Comparison of ENCODE assay signal across 14 cellular contexts in genomic region chr2:235514627-235515363, GRCh38. TPM values are rescaled to one million over a fixed set of nuclear protein-coding genes. Genes with fewer than 3 reads are reported as not detected.
DNase-seq lines count a peak whose midpoint lies in the region; ATAC-seq, FAIRE-seq and TF ChIP-seq lines count a peak whose summit lies in the region.
"Had no signal": no experiment of that assay in that cellular context is flagged by ENCODE, and none has a peak within 500 bp of the region (broad histone marks: within the 10 kb centered on the region; RNA-seq: fewer than 3 reads in every experiment).

No MANE protein-coding gene starts in this region.

- no peak overlapping the region for H2BK120ac ChIP-seq in H1 (replicated peaks; ENCODE audit: low read depth, low read length)
- H2BK120ac ChIP-seq in mesenchymal stem cell (ENCODE audit: low read depth, low read length) = no peak overlapping the region

- H3K9ac ChIP-seq in H1 (replicated peaks in 1 of 4; ENCODE audit: extremely low read depth in 1 of 4, low read depth in 3 of 4, low read length in 3 of 4) (no peak overlapping the region), mesenchymal stem cell (ENCODE audit: low read length) (no peak overlapping the region)

- CTCF ChIA-PET in H1 (lab: Charles Lee; ENCODE audit: partially characterized antibody) (interaction anchor here (0.6 to 10.1 kb wide), 16 partner anchors 12 to 441 kb away, joined by 3 to 83 read pairs (median 4); no protein-coding TSS in a partner anchor), T-cell (lab: Charles Lee) (interaction anchor here in 1 of 2 donors (0.6 kb wide), 1 partner anchor 14 kb away, joined by 3 read pairs; no protein-coding TSS in a partner anchor)

- H4K91ac ChIP-seq in H1 (replicated peaks; ENCODE audit: insufficient read length, low read length) = no peak overlapping the region
- no peak overlapping the region for H4K91ac ChIP-seq in mesenchymal stem cell (ENCODE audit: low read length)

- H3K14ac ChIP-seq in H1 (ENCODE audit: insufficient read length) (no peak overlapping the region), mesenchymal stem cell (ENCODE audit: low read length in 2 of 2) (peak overlapping the region in 1 of 2 experiments; percentile 93)

- TF ChIP-seq EP300 in H1 (IDR thresholded peaks at IDR 0.05; ENCODE audit: borderline replicate concordance in 1 of 2, low read depth in 2 of 2, low read length in 2 of 2) = no peak

- FAIRE-seq in H1 (lab: Jason Lieb, UNC) = no peak
- FAIRE-seq: D721Med, pancreas had no signal

- TF ChIP-seq RAD21 in H1 (IDR thresholded peaks at IDR 0.05 in 1 of 2, conservative IDR thresholded peaks at IDR 0.05 in 1 of 2; ENCODE audit: low read depth in 2 of 2, low read length in 2 of 2) = peak; percentile 36 to 54

- whole genome bisulfite sequencing in H1 (ENCODE audit: extremely low coverage in 1 of 2, insufficient coverage in 1 of 2, insufficient read length in 1 of 2, insufficient replicate concordance in 2 of 2, low coverage in 1 of 2, low lambda C conversion rate in 2 of 2, missing lambda C conversion rate in 1 of 2), 2 experiments = 84% methylated on average over 10 of the region's 10 CpGs; no CpG with 5 or more reads in 1 of the 2 experiments
- WGBS in mesenchymal stem cell = 95% methylated on average over 10 of the region's 10 CpGs

- H2AK5ac ChIP-seq in H1 (ENCODE audit: low read depth, low read length) = no peak overlapping the region
- H2AK5ac ChIP-seq in mesenchymal stem cell (ENCODE audit: low read length, severe bottlenecking) = peak overlapping the region; percentile 23

- no peak for TF ChIP-seq POLR2A in H1 (IDR thresholded peaks at IDR 0.05; ENCODE audit: control extremely low read depth in 1 of 2, low read depth in 2 of 2, low read length in 2 of 2)

- H3K27me3 Mint-ChIP-seq in T-cell (peaks cover 6 to 10% of the 10 kb centered on the region in 2 donors), natural killer cell (ENCODE audit: low read depth in 2 of 2) (peaks cover 2 to 9% of the 10 kb centered on the region in 2 donors)

- H3K9me3 ChIP-seq in H1 (ENCODE audit: insufficient read depth in 2 of 2, low read depth in 1 of 2, low read length in 1 of 2) = peaks cover 0 to 4% of the 10 kb centered on the region in 2 experiments; a peak in 1 of 4 replicates
- H3K9me3 ChIP-seq in mesenchymal stem cell (ENCODE audit: control insufficient read depth, low read length) = no peaks in the 10 kb centered on the region
- H3K9me3 ChIP-seq: pancreas had no signal

- H3K4me3 ChIP-seq in H1 (ENCODE audit: extremely low read depth in 1 of 4, insufficient read depth in 2 of 4, low read depth in 3 of 4, low read length in 4 of 4) (no peak overlapping the region), mesenchymal stem cell (ENCODE audit: insufficient read depth in 1 of 2, low read depth in 1 of 2, low read length in 2 of 2) (no peak overlapping the region)
- H3K4me3 ChIP-seq: pancreas had no signal

- POLR2A ChIA-PET in H1 (lab: Charles Lee; ENCODE audit: partially characterized antibody) = no interaction called here
- POLR2A ChIA-PET in T-cell (lab: Charles Lee) = no interaction called here

- no peak overlapping the region for H4K8ac ChIP-seq in H1 (ENCODE audit: extremely low read depth, insufficient read depth, low read length)
- no peak overlapping the region for H4K8ac ChIP-seq in mesenchymal stem cell (ENCODE audit: low read length)

- H3K4me2 ChIP-seq in H1 (ENCODE audit: insufficient read depth in 1 of 2, low read depth in 2 of 2, low read length in 2 of 2) = no peak overlapping the region
- H3K4me2 ChIP-seq in mesenchymal stem cell (ENCODE audit: low read length, poor library complexity, severe bottlenecking) = no peak overlapping the region

- H3K23ac ChIP-seq in H1 (ENCODE audit: insufficient read length) (no peak overlapping the region), mesenchymal stem cell (ENCODE audit: low read length in 2 of 2) (no peak overlapping the region)

- H3K4me1 ChIP-seq in H1 (replicated peaks in 1 of 4; ENCODE audit: control insufficient read depth in 3 of 4, insufficient read depth in 4 of 4, low read length in 3 of 4) (peaks cover 1 to 15% (median 7%) of the 10 kb centered on the region in 4 experiments), mesenchymal stem cell (ENCODE audit: control insufficient read depth, insufficient read depth, low read depth, low read length) (peaks cover 31% of the 10 kb centered on the region)

- H3K4me1 Mint-ChIP-seq in T-cell (no peaks in the 10 kb centered on the region), natural killer cell (no peaks in the 10 kb centered on the region)

- H3K79me1 ChIP-seq in H1 (ENCODE audit: low read depth, low read length) (peaks cover 22% of the 10 kb centered on the region), mesenchymal stem cell (replicated peaks; ENCODE audit: low read length, poor library complexity, severe bottlenecking) (peaks cover 44% of the 10 kb centered on the region)

- no peak overlapping the region for H2AFZ ChIP-seq in H1 (ENCODE audit: low read length)
- H2AFZ ChIP-seq in mesenchymal stem cell (ENCODE audit: low read depth, low read length) = no peak overlapping the region

- H3K36me3 Mint-ChIP-seq in T-cell = no peaks in the 10 kb centered on the region
- no peaks in the 10 kb centered on the region for H3K36me3 Mint-ChIP-seq in natural killer cell

- DNase-seq in HuH-7 (ENCODE audit: low spot score) (peak; percentile 67), H1 (ENCODE audit: low read depth in 1 of 2, low spot score in 2 of 2) (no peak), mesenchymal stem cell (peak; percentile 37), activated gamma-delta T cell (lab: John Stamatoyannopoulos, UW) (no peak), T-cell (no peak), natural killer cell (no peak)
- DNase-seq: activated T-cell treated with anti-CD3 and anti-CD28 coated beads, Interleukin-2, amount 50 U/mL, for 4 hours; amygdala; effector CD8-positive, alpha-beta T cell; left ventricle myocardium superior had no signal

- peaks cover 5% of the 10 kb centered on the region; the same call in 1 of the 2 replicates for H3K23me2 ChIP-seq in H1 (ENCODE audit: low read depth, low read length)

- no peak for ATAC-seq in HG03457 (IDR thresholded peaks at IDR 0.05; ENCODE audit: unreplicated experiment)
- no peak for ATAC-seq in T-cell (replicated peaks in 1 of 4)
- no peak for ATAC-seq in natural killer cell
- ATAC-seq: activated T-cell treated with anti-CD3 and anti-CD28 coated beads, Interleukin-2, amount 50 U/mL, for 4 hours; left ventricle myocardium superior had no signal

- H3K27ac ChIP-seq in 22Rv1 = no peak overlapping the region
- H3K27ac ChIP-seq in H1 (ENCODE audit: low read depth, low read length) = no peak overlapping the region
- H3K27ac ChIP-seq in mesenchymal stem cell (ENCODE audit: low read length, poor library complexity, severe bottlenecking) = no peak overlapping the region
- H3K27ac ChIP-seq: pancreas had no signal

- H3K36me3 ChIP-seq in H1 (ENCODE audit: control insufficient read depth in 2 of 4, insufficient read depth in 4 of 4, low read length in 3 of 4) (0 out of 8 replicates have a peak, but pooled peaks cover 0 to 3% (median 0%) of the 10 kb centered on the region in 4 experiments), mesenchymal stem cell (ENCODE audit: control insufficient read depth in 1 of 2, insufficient read depth in 2 of 2, low read depth in 1 of 2, low read length in 2 of 2) (peaks cover 0 to 5% of the 10 kb centered on the region in 2 experiments)
- H3K36me3 ChIP-seq: pancreas had no signal

- intact Hi-C loops in natural killer cell (cut with micrococcal nuclease) = no loop called here

- H4K5ac ChIP-seq in H1 (ENCODE audit: insufficient read length, low read depth, low read length) = no peak overlapping the region

- peaks cover 14 to 95% of the 10 kb centered on the region in 2 experiments for H3K79me2 ChIP-seq in H1 (ENCODE audit: control insufficient read depth in 1 of 2, insufficient read depth in 2 of 2, low read length in 2 of 2)

- H3K56ac ChIP-seq in H1 (replicated peaks; ENCODE audit: insufficient read length, low read depth, low read length) = no peak overlapping the region

- H2BK15ac ChIP-seq in H1 (ENCODE audit: low read length) (no peak overlapping the region), mesenchymal stem cell (ENCODE audit: low read depth, poor library complexity, severe bottlenecking) (no peak overlapping the region)

- H3K4ac ChIP-seq in H1 (replicated peaks; ENCODE audit: insufficient read length, low read depth, low read length) (no peak overlapping the region), mesenchymal stem cell (ENCODE audit: low read depth in 1 of 2, low read length in 2 of 2) (no peak overlapping the region)

- H2BK5ac ChIP-seq in H1 (ENCODE audit: low read depth, low read length) (no peak overlapping the region), mesenchymal stem cell (ENCODE audit: low read depth, low read length, poor library complexity, severe bottlenecking) (no peak overlapping the region)

- H3K4me3 Mint-ChIP-seq in T-cell = no peak overlapping the region
- H3K4me3 Mint-ChIP-seq in natural killer cell = no peak overlapping the region
- H3K4me3 Mint-ChIP-seq: activated T-cell treated with anti-CD3 and anti-CD28 coated beads, Interleukin-2, amount 50 U/mL, for 4 hours had no signal

- H2BK20ac ChIP-seq in H1 (ENCODE audit: low read length) = no peak overlapping the region

- no peak overlapping the region for H3K18ac ChIP-seq in H1 (ENCODE audit: extremely low read depth, low read length)
- H3K18ac ChIP-seq in mesenchymal stem cell (ENCODE audit: low read depth in 1 of 2, low read length in 2 of 2) = no peak overlapping the region

- TF ChIP-seq CTCF in 22Rv1 (IDR thresholded peaks at IDR 0.05) = peak; percentile 22; the same call in 1 of the 2 replicates
- TF ChIP-seq CTCF in H1 (IDR thresholded peaks at IDR 0.05; ENCODE audit: control extremely low read depth in 1 of 3, insufficient read depth in 1 of 3, low read depth in 1 of 3, low read length in 3 of 3) = peak; percentile 27 to 64 (median 59)
- no peak for TF ChIP-seq CTCF in natural killer cell (IDR thresholded peaks at IDR 0.05)

- no peak overlapping the region for H2BK12ac ChIP-seq in H1 (ENCODE audit: low read depth, low read length)
- no peak overlapping the region for H2BK12ac ChIP-seq in mesenchymal stem cell (ENCODE audit: low read length in 2 of 2)

- peaks cover 7 to 27% of the 10 kb centered on the region in 2 experiments for H4K20me1 ChIP-seq in H1 (replicated peaks in 1 of 2; ENCODE audit: control insufficient read depth in 1 of 2, insufficient read depth in 2 of 2, low read length in 2 of 2)

- H3K27me3 ChIP-seq in H1 (replicated peaks in 1 of 4; ENCODE audit: control insufficient read depth in 3 of 4, extremely low read depth in 1 of 4, insufficient read depth in 3 of 4, low read length in 3 of 4) = no peaks in the 10 kb centered on the region; a peak in 1 of 7 replicates
- no peaks in the 10 kb centered on the region for H3K27me3 ChIP-seq in mesenchymal stem cell (ENCODE audit: control insufficient read depth in 1 of 2, insufficient read depth in 1 of 2, low read length in 2 of 2)
- H3K27me3 ChIP-seq: pancreas had no signal

- H3K27ac Mint-ChIP-seq in T-cell = no peak overlapping the region
- no peak overlapping the region for H3K27ac Mint-ChIP-seq in natural killer cell

- H3K9me3 Mint-ChIP-seq in T-cell (peaks cover 0 to 5% (median 0%) of the 10 kb centered on the region in 3 donors), natural killer cell (no peaks in the 10 kb centered on the region)
- H3K9me3 Mint-ChIP-seq: activated T-cell treated with anti-CD3 and anti-CD28 coated beads, Interleukin-2, amount 50 U/mL, for 4 hours had no signal

RNA-seq across cellular contexts. Expression of gene AGAP1, which starts 21.0 kb away (rescaled TPM):
- total RNA-seq in H1 (2021; fragmentation: NEBNext Ultra II Directional; extraction: Animal tissue kit (Norgen Biotek cat#: 25700)) = 39.4 and 40.5 TPM in 2 replicates
- polyA plus RNA-seq in H1 (2011; rRNA removed) = 18.1 and 19.4 TPM in 2 replicates
- 16.7 TPM for polyA plus RNA-seq in H1 (2011; cell fraction: cytosol; rRNA removed)
- 35.0 TPM for polyA plus RNA-seq in H1 (2011; cell fraction: nucleus; rRNA removed)
- polyA plus RNA-seq in H1 (2012, experiment 1 of 2) = 14.0 to 20.9 TPM (median 18.1 TPM) in 4 replicates
- polyA plus RNA-seq in H1 (2012, experiment 2 of 2) = 7.8 TPM
- polyA plus RNA-seq in H1 (2013, experiment 1 of 2) = 15.0 TPM
- 14.7 TPM for polyA plus RNA-seq in H1 (2013, experiment 2 of 2)
- 84.6 and 95.9 TPM in 2 replicates for polyA minus RNA-seq in H1 (2011; rRNA and poly(A)+ RNA removed)
- polyA minus RNA-seq in H1 (2011; cell fraction: cytosol; rRNA and poly(A)+ RNA removed) = 24.8 TPM
- 90.8 TPM for polyA minus RNA-seq in H1 (2011; cell fraction: nucleus; rRNA and poly(A)+ RNA removed)
- polyA plus RNA-seq in mesenchymal stem cell (2013, experiment 1 of 2) = 19.4 TPM
- polyA plus RNA-seq in mesenchymal stem cell (2013, experiment 2 of 2) = 19.3 TPM
- total RNA-seq in T-cell (10 to 100 TPM in 1 of 5 donors, 1 to 10 TPM in 4; 3.9 to 15.6 (median 5.2) TPM), natural killer cell (10 to 100 TPM; 42.0 to 56.4 (median 45.7) TPM)

Comparison
In these comparisons a context has a peak if more than half of its experiments do, and no peak if none do; other contexts are left out.
1. DNase-seq: peak in HuH-7 (single experiment) and mesenchymal stem cell (single experiment); none in H1 (0 of 2), activated gamma-delta T cell (single experiment), T-cell (0 of 34) and natural killer cell (single experiment).